16 cellular contexts compared by ENCODE assay signal in genomic region chr10:114362831-114363355, GRCh38. TPM values are rescaled to one million over a fixed set of nuclear protein-coding genes. Genes with fewer than 3 reads are reported as not detected.
DNase-seq lines count a peak whose midpoint lies in the region; ATAC-seq and TF ChIP-seq lines count a peak whose summit lies in the region.
"Had no signal": no experiment of that assay in that cellular context is flagged by ENCODE, and none has a peak within 500 bp of the region (broad histone marks: within the 10 kb centered on the region; RNA-seq: fewer than 3 reads in every experiment).

No MANE protein-coding gene starts in this region.

- H2BK5ac ChIP-seq in mesenchymal stem cell (ENCODE audit: low read depth, low read length, poor library complexity, severe bottlenecking): no peak overlapping the region

- H3K9ac ChIP-seq in mesenchymal stem cell (ENCODE audit: low read length) (no peak overlapping the region), parathyroid adenoma (no peak overlapping the region)

- H3K9me3 ChIP-seq in mesenchymal stem cell (ENCODE audit: control insufficient read depth, low read length): no peaks in the 10 kb centered on the region
- no peaks in the 10 kb centered on the region for H3K9me3 ChIP-seq in parathyroid adenoma (ENCODE audit: control insufficient read depth, low read length)
- H3K9me3 ChIP-seq: A549 had no signal

- H3K14ac ChIP-seq in mesenchymal stem cell (ENCODE audit: low read length in 2 of 2): no peak overlapping the region

- no peak for ATAC-seq in GM18873 (IDR thresholded peaks at IDR 0.05; ENCODE audit: low FRiP score, unreplicated experiment)
- ATAC-seq: A549 had no signal

- peak overlapping the region; percentile 53 for H2AK5ac ChIP-seq in mesenchymal stem cell (ENCODE audit: low read length, severe bottlenecking)

- H3K36me3 ChIP-seq in mesenchymal stem cell (ENCODE audit: control insufficient read depth in 1 of 2, insufficient read depth in 2 of 2, low read depth in 1 of 2, low read length in 2 of 2) (no peaks in the 10 kb centered on the region), parathyroid adenoma (ENCODE audit: control insufficient read depth, insufficient read depth, low read length) (no peaks in the 10 kb centered on the region)

- H3K79me2 ChIP-seq in parathyroid adenoma: peaks cover 57% of the 10 kb centered on the region

- peak overlapping the region; percentile 51 for H4K8ac ChIP-seq in mesenchymal stem cell (ENCODE audit: low read length)

- peaks cover 0 to 36% of the 10 kb centered on the region in 2 experiments for H3K27me3 ChIP-seq in mesenchymal stem cell (ENCODE audit: control insufficient read depth in 1 of 2, insufficient read depth in 1 of 2, low read length in 2 of 2)
- no peaks in the 10 kb centered on the region for H3K27me3 ChIP-seq in parathyroid adenoma (ENCODE audit: control insufficient read depth, insufficient read depth, low read length)

- peak overlapping the region; percentile 25 to 59 for H2BK12ac ChIP-seq in mesenchymal stem cell (ENCODE audit: low read length in 2 of 2)

- H3K23ac ChIP-seq in mesenchymal stem cell (ENCODE audit: low read length in 2 of 2): peak overlapping the region in 1 of 2 experiments; percentile 79

- DNase-seq in NCI-H82 (lab: John Stamatoyannopoulos, UW): peak; percentile 3
- DNase-seq in NCI-H82 treated with DMSO at 0.1 percent for 48 hours (lab: John Stamatoyannopoulos, UW; ENCODE audit: unreplicated experiment): no peak
- DNase-seq in mesenchymal stem cell: no peak
- no peak for DNase-seq in NCI-H1048 (lab: John Stamatoyannopoulos, UW)
- no peak for DNase-seq in activated CD4-positive, alpha-beta T cell treated with anti-CD3 and anti-CD28 coated beads, Interleukin-2, amount 50 U/mL, for 4 hours
- DNase-seq: AML-193; CD4-positive, alpha-beta memory T cell; DMS79 treated with DMSO at 0.1 percent for 48 hours; GF-D8; HCEC 1CT; IMR-90 had no signal

- H3K79me1 ChIP-seq in mesenchymal stem cell (replicated peaks; ENCODE audit: low read length, poor library complexity, severe bottlenecking): no peaks in the 10 kb centered on the region

- H2AFZ ChIP-seq in mesenchymal stem cell (ENCODE audit: low read depth, low read length): no peak overlapping the region
- no peak overlapping the region for H2AFZ ChIP-seq in parathyroid adenoma

- H3K4me3 ChIP-seq in mesenchymal stem cell (ENCODE audit: insufficient read depth in 1 of 2, low read depth in 1 of 2, low read length in 2 of 2) (no peak overlapping the region), parathyroid adenoma (ENCODE audit: low read depth, low read length) (no peak overlapping the region)
- H3K4me3 ChIP-seq: A549 had no signal

- H3K27ac ChIP-seq in mesenchymal stem cell (ENCODE audit: low read length, poor library complexity, severe bottlenecking): no peak overlapping the region
- H3K27ac ChIP-seq in parathyroid adenoma: peak overlapping the region; percentile 99
- H3K27ac ChIP-seq: 22Rv1, C4-2B had no signal

- H3K4me2 ChIP-seq in mesenchymal stem cell (ENCODE audit: low read length, poor library complexity, severe bottlenecking) (no peak overlapping the region), parathyroid adenoma (ENCODE audit: low read length) (peak overlapping the region; percentile 32)
- H3K4me2 ChIP-seq: A549 had no signal

- no peak overlapping the region for H2BK120ac ChIP-seq in mesenchymal stem cell (ENCODE audit: low read depth, low read length)

- 92% methylated on average over 16 of the region's 16 CpGs for WGBS in mesenchymal stem cell

- peak overlapping the region; percentile 90 for H2BK15ac ChIP-seq in mesenchymal stem cell (ENCODE audit: low read depth, poor library complexity, severe bottlenecking)

- no peak overlapping the region for H3K4ac ChIP-seq in mesenchymal stem cell (ENCODE audit: low read depth in 1 of 2, low read length in 2 of 2)

- TF ChIP-seq CTCF in parathyroid adenoma (IDR thresholded peaks at IDR 0.05): no peak

- peaks cover 10% of the 10 kb centered on the region for H3K4me1 ChIP-seq in mesenchymal stem cell (ENCODE audit: control insufficient read depth, insufficient read depth, low read depth, low read length)
- H3K4me1 ChIP-seq in parathyroid adenoma: peaks cover 81% of the 10 kb centered on the region

- peak overlapping the region; percentile 55 for H4K91ac ChIP-seq in mesenchymal stem cell (ENCODE audit: low read length)

- H3K18ac ChIP-seq in mesenchymal stem cell (ENCODE audit: low read depth in 1 of 2, low read length in 2 of 2): peak overlapping the region; percentile 55 to 64

RNA-seq across cellular contexts. Expression of gene AFAP1L2, which starts 41.4 kb away (rescaled TPM):
- polyA plus RNA-seq in mesenchymal stem cell (2013, experiment 1 of 2): 60.2 TPM
- polyA plus RNA-seq in mesenchymal stem cell (2013, experiment 2 of 2): 57.6 TPM
